In the genomic region with DNA sequence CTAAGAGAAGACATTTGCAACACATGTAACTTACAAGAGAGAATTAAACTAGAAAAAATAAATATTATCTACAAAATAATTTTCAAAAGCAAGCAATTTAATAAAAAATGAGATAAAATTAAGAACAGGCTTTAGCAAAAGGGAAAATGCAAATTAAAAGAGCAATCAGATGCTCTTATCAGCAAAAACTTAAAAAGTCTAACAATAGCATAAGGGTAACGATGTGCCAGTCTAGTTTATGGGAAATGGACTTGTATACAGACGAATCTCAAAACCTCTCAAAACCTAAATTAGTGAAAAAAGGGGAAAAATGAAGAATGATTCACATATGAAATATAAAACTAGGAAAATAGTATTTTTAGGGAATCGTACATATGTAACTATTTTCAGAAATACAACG, we compare ENCODE assay signal across 8 cellular contexts. TPM values are rescaled to one million over a fixed set of nuclear protein-coding genes. Genes with fewer than 3 reads are reported as not detected.
DNase-seq lines count a peak whose midpoint lies in the region; TF ChIP-seq lines count a peak whose summit lies in the region.

No MANE protein-coding gene starts in this region.

- no peaks in the 10 kb centered on the region for H3K36me3 Mint-ChIP-seq in mesothelial cell of epicardium

- no peaks in the 10 kb centered on the region for H3K9me3 Mint-ChIP-seq in mesothelial cell of epicardium

- H3K27me3 Mint-ChIP-seq in mesothelial cell of epicardium (ENCODE audit: low read depth), result no peaks in the 10 kb centered on the region

- H3K9me3 ChIP-seq in HEK293 (ENCODE audit: control insufficient read depth, insufficient read depth, low read depth, low read length), result no peaks in the 10 kb centered on the region

- H3K4me3 ChIP-seq in ACC112 (ENCODE audit: low read depth, low read length), result peak overlapping the region; percentile 95
- H3K4me3 ChIP-seq in HEK293 (ENCODE audit: low read depth, low read length), result peak overlapping the region; percentile 76
- peak overlapping the region; percentile 53 for H3K4me3 ChIP-seq in astrocyte of the cerebellum (ENCODE audit: low read depth, low read length)

- POLR2A ChIA-PET in HEK293 (lab: Yijun Ruan, JAX), result no interaction called here

- H3K27ac Mint-ChIP-seq in mesothelial cell of epicardium, result peak overlapping the region; percentile 97

- DNase-seq in astrocyte of the cerebellum (ENCODE audit: low read depth) (no peak), mesothelial cell of epicardium (ENCODE audit: low spot score in 2 of 2, unreplicated experiment in 2 of 2) (no peak), SW480 (ENCODE audit: low spot score) (no peak), LoVo (ENCODE audit: low spot score) (no peak), D341Med (ENCODE audit: low spot score) (no peak), UCSD-AML1 (lab: John Stamatoyannopoulos, UW; ENCODE audit: unreplicated experiment) (no peak)

- no peaks in the 10 kb centered on the region for H3K27me3 ChIP-seq in ACC112 (ENCODE audit: insufficient read depth, low read length)

- no peaks in the 10 kb centered on the region for H3K36me3 ChIP-seq in ACC112 (ENCODE audit: insufficient read depth, low read length)
- no peaks in the 10 kb centered on the region for H3K36me3 ChIP-seq in HEK293 (ENCODE audit: control insufficient read depth in 2 of 2, insufficient read depth in 1 of 2, low read length in 2 of 2)

- H3K4me3 Mint-ChIP-seq in mesothelial cell of epicardium, result peak overlapping the region; percentile 90

- H3K4me1 Mint-ChIP-seq in mesothelial cell of epicardium, result peaks cover 39% of the 10 kb centered on the region

- H3K4me1 ChIP-seq in ACC112 (ENCODE audit: control insufficient read depth, insufficient read depth, low read length, unreplicated experiment), result peaks cover 12% of the 10 kb centered on the region
- H3K4me1 ChIP-seq in HEK293 (ENCODE audit: control insufficient read depth, insufficient read depth, low read length), result 0 out of 2 replicates have a peak, but pooled peaks cover 4% of the 10 kb centered on the region

- peak overlapping the region; percentile 92 for H2AFZ ChIP-seq in ACC112 (ENCODE audit: low read length, unreplicated experiment)

- CTCF ChIA-PET in HEK293 (lab: Yijun Ruan, JAX), result no interaction called here

- in situ Hi-C loops in astrocyte of the cerebellum (cut with HindIII; ENCODE audit: low sequenced_read_pairs), result no loop called here

- H3K27ac ChIP-seq in ACC112 (ENCODE audit: low read depth, low read length) (peak overlapping the region; percentile 82), HEK293 (ENCODE audit: extremely low read depth, low read depth, low read length) (no peak overlapping the region)

- H3K79me2 ChIP-seq in ACC112 (ENCODE audit: control insufficient read depth, insufficient read depth, low read length, unreplicated experiment), result peaks cover 20% of the 10 kb centered on the region

- no peak for TF ChIP-seq CTCF in HEK293 (tag by site-specific recombination; IDR thresholded peaks at IDR 0.05)
- TF ChIP-seq CTCF in astrocyte of the cerebellum (IDR thresholded peaks at IDR 0.05; ENCODE audit: low read depth, low read length, missing control alignments), result no peak
- no peak for TF ChIP-seq CTCF in mesothelial cell of epicardium (IDR thresholded peaks at IDR 0.05; ENCODE audit: unreplicated experiment)

TF ChIP-seq in HEK293, 187 proteins besides CTCF, POLR2A, EP300 and RAD21:
- TF ChIP-seq, protein P1, sequence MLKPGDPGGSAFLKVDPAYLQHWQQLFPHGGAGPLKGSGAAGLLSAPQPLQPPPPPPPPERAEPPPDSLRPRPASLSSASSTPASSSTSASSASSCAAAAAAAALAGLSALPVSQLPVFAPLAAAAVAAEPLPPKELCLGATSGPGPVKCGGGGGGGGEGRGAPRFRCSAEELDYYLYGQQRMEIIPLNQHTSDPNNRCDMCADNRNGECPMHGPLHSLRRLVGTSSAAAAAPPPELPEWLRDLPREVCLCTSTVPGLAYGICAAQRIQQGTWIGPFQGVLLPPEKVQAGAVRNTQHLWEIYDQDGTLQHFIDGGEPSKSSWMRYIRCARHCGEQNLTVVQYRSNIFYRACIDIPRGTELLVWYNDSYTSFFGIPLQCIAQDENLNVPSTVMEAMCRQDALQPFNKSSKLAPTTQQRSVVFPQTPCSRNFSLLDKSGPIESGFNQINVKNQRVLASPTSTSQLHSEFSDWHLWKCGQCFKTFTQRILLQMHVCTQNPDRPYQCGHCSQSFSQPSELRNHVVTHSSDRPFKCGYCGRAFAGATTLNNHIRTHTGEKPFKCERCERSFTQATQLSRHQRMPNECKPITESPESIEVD (tag by site-specific recombination; IDR thresholded peaks at IDR 0.05), result peak; percentile 59
- TF ChIP-seq ZNF514 (tag by site-specific recombination; IDR thresholded peaks at IDR 0.05) (no peak), FEZF1 (tag by site-specific recombination; IDR thresholded peaks at IDR 0.05) (peak; percentile 88), ZNF366 (tag by site-specific recombination; conservative IDR thresholded peaks at IDR 0.05) (peak; percentile 17; the same call in 1 of the 2 replicates), ZNF560 (tag by site-specific recombination; IDR thresholded peaks at IDR 0.05; ENCODE audit: borderline replicate concordance) (no peak)
- TF ChIP-seq, protein P2, sequence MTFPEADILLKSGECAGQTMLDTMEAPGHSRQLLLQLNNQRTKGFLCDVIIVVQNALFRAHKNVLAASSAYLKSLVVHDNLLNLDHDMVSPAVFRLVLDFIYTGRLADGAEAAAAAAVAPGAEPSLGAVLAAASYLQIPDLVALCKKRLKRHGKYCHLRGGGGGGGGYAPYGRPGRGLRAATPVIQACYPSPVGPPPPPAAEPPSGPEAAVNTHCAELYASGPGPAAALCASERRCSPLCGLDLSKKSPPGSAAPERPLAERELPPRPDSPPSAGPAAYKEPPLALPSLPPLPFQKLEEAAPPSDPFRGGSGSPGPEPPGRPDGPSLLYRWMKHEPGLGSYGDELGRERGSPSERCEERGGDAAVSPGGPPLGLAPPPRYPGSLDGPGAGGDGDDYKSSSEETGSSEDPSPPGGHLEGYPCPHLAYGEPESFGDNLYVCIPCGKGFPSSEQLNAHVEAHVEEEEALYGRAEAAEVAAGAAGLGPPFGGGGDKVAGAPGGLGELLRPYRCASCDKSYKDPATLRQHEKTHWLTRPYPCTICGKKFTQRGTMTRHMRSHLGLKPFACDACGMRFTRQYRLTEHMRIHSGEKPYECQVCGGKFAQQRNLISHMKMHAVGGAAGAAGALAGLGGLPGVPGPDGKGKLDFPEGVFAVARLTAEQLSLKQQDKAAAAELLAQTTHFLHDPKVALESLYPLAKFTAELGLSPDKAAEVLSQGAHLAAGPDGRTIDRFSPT (tag by site-specific recombination; IDR thresholded peaks at IDR 0.05), result 0 out of 2 replicates have a peak, but pooled peaks have one; percentile 31

RNA-seq across cellular contexts. Expression of a gene that starts 1.1 kb away (rescaled TPM):
- total RNA-seq in mesothelial cell of epicardium, result 17.4 to 17.8 TPM (median 17.8 TPM) in 3 replicates
